8 cellular contexts compared by ENCODE assay signal in the genomic region with DNA sequence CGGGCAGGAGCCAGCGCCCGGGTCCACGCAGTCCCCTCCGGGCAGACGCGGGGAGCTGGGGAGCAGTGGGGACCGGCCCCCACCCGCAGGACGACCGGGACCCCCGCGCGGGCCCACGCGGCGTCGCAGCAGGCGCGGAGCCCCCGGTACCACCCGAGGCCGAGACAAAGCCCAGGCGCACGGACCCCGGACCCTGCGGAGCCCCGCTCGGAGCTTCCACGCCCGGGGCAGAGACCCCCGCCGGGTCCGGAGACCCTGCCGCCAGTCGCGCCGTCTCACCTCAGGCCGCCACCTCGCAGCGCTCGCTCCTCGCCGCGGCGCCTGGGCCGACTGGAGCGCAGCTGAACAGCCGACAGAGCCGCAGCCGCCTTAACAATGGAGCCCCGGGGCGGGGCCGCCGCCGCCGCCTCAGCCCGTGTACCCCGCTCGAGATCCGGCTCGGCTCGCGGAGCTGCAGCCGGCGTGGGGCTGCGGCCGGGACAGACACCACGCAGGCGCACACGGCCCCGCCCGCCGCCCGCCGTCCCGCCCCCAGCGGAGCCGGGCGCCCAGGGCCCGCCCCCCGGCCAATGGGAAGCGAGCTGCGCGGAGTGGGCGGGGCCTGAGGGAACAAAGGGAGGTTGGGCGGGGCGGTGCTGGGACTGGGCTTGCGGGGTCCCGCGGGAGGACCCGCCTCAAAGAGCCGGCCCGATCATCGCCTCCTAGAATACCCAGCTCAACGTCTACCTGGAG. TPM values are rescaled to one million over a fixed set of nuclear protein-coding genes. Genes with fewer than 3 reads are reported as not detected.
DNase-seq lines count a peak whose midpoint lies in the region; ATAC-seq and TF ChIP-seq lines count a peak whose summit lies in the region.

A gene with protein sequence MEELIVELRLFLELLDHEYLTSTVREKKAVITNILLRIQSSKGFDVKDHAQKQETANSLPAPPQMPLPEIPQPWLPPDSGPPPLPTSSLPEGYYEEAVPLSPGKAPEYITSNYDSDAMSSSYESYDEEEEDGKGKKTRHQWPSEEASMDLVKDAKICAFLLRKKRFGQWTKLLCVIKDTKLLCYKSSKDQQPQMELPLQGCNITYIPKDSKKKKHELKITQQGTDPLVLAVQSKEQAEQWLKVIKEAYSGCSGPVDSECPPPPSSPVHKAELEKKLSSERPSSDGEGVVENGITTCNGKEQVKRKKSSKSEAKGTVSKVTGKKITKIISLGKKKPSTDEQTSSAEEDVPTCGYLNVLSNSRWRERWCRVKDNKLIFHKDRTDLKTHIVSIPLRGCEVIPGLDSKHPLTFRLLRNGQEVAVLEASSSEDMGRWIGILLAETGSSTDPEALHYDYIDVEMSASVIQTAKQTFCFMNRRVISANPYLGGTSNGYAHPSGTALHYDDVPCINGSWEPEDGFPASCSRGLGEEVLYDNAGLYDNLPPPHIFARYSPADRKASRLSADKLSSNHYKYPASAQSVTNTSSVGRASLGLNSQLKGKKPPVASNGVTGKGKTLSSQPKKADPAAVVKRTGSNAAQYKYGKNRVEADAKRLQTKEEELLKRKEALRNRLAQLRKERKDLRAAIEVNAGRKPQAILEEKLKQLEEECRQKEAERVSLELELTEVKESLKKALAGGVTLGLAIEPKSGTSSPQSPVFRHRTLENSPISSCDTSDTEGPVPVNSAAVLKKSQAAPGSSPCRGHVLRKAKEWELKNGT (minus strand): TSS at position 485 of the 732 bp plus-strand sequence. CDS start 67,783 bp downstream, outside the sequence.

- peak within 1 kb of the TSS; percentile 75 for H3K4me3 ChIP-seq in iPS-18c (ENCODE audit: insufficient read depth, low read depth, low read length)
- H3K4me3 ChIP-seq in skeletal muscle cell (ENCODE audit: low read depth, low read length), result peak within 1 kb of the TSS; percentile 81

- POLR2A ChIA-PET in WTC11 (lab: Charles Lee), result interaction anchor here (0.5 to 1.6 kb wide), 3 partner anchors 9 to 112 kb away, joined by 4 to 5 read pairs (median 4); no protein-coding TSS in a partner anchor

- peak; percentile 85 for ATAC-seq in HG02571 (IDR thresholded peaks at IDR 0.05; ENCODE audit: unreplicated experiment)
- peak; percentile 91 for ATAC-seq in WTC11
- ATAC-seq in HG03378 (IDR thresholded peaks at IDR 0.05; ENCODE audit: unreplicated experiment), result no peak

- CTCF ChIA-PET in WTC11 (lab: Charles Lee), result interaction anchor here (0.5 to 6.8 kb wide), 15 partner anchors 10 to 327 kb away, joined by 3 to 74 read pairs (median 5); no protein-coding TSS in a partner anchor

- peak; percentile 99 for DNase-seq in GM03348 (ENCODE audit: low spot score)
- DNase-seq in NCI-H1930 (lab: John Stamatoyannopoulos, UW), result peak; percentile 77 to 89
- DNase-seq in WTC11 (ENCODE audit: low spot score), result peak; percentile 94
- DNase-seq in T47D (ENCODE audit: low read depth in 1 of 2, low spot score in 1 of 2), result peak; percentile 86 to 95
- no peak for DNase-seq in skeletal muscle cell (ENCODE audit: low read depth)

- in situ Hi-C loops in T47D (cut with HindIII; ENCODE audit: low pct_unique_long_range_greater_than_20kb, low sequenced_read_pairs), result no loop called here

- H3K4me1 Mint-ChIP-seq in WTC11, result peaks cover 47% of the 10 kb centered on the region

- no peak for TF ChIP-seq CTCF in WTC11 (IDR thresholded peaks at IDR 0.05)

- no peak within 1 kb of the TSS for H3K27ac Mint-ChIP-seq in WTC11

- no peaks in the 10 kb centered on the region for H3K9me3 ChIP-seq in iPS-18c (ENCODE audit: control insufficient read depth, insufficient read depth, low read length)

- H3K27me3 Mint-ChIP-seq in WTC11 (ENCODE audit: low read depth), result peaks cover 5% of the 10 kb centered on the region

- H3K4me3 Mint-ChIP-seq in WTC11, result peak within 1 kb of the TSS; percentile 77

- H3K36me3 Mint-ChIP-seq in WTC11, result no peaks in the 10 kb centered on the region

- H3K9me3 Mint-ChIP-seq in WTC11, result no peaks in the 10 kb centered on the region

TF ChIP-seq in WTC11, 78 proteins besides CTCF, POLR2A, EP300 and RAD21:
- TF ChIP-seq, protein P1, sequence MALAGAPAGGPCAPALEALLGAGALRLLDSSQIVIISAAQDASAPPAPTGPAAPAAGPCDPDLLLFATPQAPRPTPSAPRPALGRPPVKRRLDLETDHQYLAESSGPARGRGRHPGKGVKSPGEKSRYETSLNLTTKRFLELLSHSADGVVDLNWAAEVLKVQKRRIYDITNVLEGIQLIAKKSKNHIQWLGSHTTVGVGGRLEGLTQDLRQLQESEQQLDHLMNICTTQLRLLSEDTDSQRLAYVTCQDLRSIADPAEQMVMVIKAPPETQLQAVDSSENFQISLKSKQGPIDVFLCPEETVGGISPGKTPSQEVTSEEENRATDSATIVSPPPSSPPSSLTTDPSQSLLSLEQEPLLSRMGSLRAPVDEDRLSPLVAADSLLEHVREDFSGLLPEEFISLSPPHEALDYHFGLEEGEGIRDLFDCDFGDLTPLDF (CRISPR knock-in tag; IDR thresholded peaks at IDR 0.05), result no peak
- TF ChIP-seq ZNF317 (CRISPR knock-in tag; IDR thresholded peaks at IDR 0.05; ENCODE audit: borderline replicate concordance, low read depth), result peak; percentile 69; the same call in 1 of the 2 replicates
- peak; percentile 32; the same call in 1 of the 2 replicates for TF ChIP-seq CREM (CRISPR knock-in tag; IDR thresholded peaks at IDR 0.05)
- peak; percentile 61; the same call in 1 of the 2 replicates for TF ChIP-seq TP53 (CRISPR knock-in tag; IDR thresholded peaks at IDR 0.05)
- 0 out of 2 replicates have a peak, but pooled peaks have one; percentile 17 for TF ChIP-seq ZBTB21 (CRISPR knock-in tag; IDR thresholded peaks at IDR 0.05; ENCODE audit: borderline replicate concordance)
- no peak for TF ChIP-seq SMAD3 (CRISPR knock-in tag; IDR thresholded peaks at IDR 0.05; ENCODE audit: borderline replicate concordance)
- TF ChIP-seq ZNF232 (CRISPR knock-in tag; IDR thresholded peaks at IDR 0.05), result 0 out of 2 replicates have a peak, but pooled peaks have one; percentile 1
- TF ChIP-seq, protein P2, sequence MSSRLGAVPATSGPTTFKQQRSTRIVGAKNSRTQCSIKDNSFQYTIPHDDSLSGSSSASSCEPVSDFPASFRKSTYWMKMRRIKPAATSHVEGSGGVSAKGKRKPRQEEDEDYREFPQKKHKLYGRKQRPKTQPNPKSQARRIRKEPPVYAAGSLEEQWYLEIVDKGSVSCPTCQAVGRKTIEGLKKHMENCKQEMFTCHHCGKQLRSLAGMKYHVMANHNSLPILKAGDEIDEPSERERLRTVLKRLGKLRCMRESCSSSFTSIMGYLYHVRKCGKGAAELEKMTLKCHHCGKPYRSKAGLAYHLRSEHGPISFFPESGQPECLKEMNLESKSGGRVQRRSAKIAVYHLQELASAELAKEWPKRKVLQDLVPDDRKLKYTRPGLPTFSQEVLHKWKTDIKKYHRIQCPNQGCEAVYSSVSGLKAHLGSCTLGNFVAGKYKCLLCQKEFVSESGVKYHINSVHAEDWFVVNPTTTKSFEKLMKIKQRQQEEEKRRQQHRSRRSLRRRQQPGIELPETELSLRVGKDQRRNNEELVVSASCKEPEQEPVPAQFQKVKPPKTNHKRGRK (CRISPR knock-in tag; IDR thresholded peaks at IDR 0.05; ENCODE audit: borderline replicate concordance), result no peak
- TF ChIP-seq, protein P3, sequence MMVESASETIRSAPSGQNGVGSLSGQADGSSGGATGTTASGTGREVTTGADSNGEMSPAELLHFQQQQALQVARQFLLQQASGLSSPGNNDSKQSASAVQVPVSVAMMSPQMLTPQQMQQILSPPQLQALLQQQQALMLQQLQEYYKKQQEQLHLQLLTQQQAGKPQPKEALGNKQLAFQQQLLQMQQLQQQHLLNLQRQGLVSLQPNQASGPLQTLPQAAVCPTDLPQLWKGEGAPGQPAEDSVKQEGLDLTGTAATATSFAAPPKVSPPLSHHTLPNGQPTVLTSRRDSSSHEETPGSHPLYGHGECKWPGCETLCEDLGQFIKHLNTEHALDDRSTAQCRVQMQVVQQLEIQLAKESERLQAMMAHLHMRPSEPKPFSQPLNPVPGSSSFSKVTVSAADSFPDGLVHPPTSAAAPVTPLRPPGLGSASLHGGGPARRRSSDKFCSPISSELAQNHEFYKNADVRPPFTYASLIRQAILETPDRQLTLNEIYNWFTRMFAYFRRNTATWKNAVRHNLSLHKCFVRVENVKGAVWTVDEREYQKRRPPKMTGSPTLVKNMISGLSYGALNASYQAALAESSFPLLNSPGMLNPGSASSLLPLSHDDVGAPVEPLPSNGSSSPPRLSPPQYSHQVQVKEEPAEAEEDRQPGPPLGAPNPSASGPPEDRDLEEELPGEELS (CRISPR knock-in tag; IDR thresholded peaks at IDR 0.05), result peak; percentile 56
- TF ChIP-seq MXD4 (CRISPR knock-in tag; IDR thresholded peaks at IDR 0.05; ENCODE audit: borderline replicate concordance), result no peak
- no peak for TF ChIP-seq SMAD4 (CRISPR knock-in tag; IDR thresholded peaks at IDR 0.05)
- peak; percentile 83 for TF ChIP-seq SP1 (CRISPR knock-in tag; conservative IDR thresholded peaks at IDR 0.05)
- TF ChIP-seq, protein P4, sequence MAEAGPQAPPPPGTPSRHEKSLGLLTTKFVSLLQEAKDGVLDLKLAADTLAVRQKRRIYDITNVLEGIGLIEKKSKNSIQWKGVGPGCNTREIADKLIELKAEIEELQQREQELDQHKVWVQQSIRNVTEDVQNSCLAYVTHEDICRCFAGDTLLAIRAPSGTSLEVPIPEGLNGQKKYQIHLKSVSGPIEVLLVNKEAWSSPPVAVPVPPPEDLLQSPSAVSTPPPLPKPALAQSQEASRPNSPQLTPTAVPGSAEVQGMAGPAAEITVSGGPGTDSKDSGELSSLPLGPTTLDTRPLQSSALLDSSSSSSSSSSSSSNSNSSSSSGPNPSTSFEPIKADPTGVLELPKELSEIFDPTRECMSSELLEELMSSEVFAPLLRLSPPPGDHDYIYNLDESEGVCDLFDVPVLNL (CRISPR knock-in tag; IDR thresholded peaks at IDR 0.05; ENCODE audit: borderline replicate concordance, low read depth), result no peak

RNA-seq across cellular contexts. Expression of the gene that starts here (rescaled TPM):
- total RNA-seq in WTC11 (2021), result 17.6 to 23.6 TPM (median 18.0 TPM) in 3 replicates
